ENCODE assay signal across 9 cellular contexts in genomic region chr14:104117341-104118005, GRCh38. TPM values are rescaled to one million over a fixed set of nuclear protein-coding genes. Genes with fewer than 3 reads are reported as not detected.
DNase-seq lines count a peak whose midpoint lies in the region; ATAC-seq, FAIRE-seq and TF ChIP-seq lines count a peak whose summit lies in the region.
"Had no signal": no experiment of that assay in that cellular context is flagged by ENCODE, and none has a peak within 500 bp of the region (broad histone marks: within the 10 kb centered on the region; RNA-seq: fewer than 3 reads in every experiment).

No MANE protein-coding gene starts in this region.

- no peaks in the 10 kb centered on the region for H3K79me1 ChIP-seq in H1 (ENCODE audit: low read depth, low read length)
- no peaks in the 10 kb centered on the region for H3K79me1 ChIP-seq in mesendoderm (ENCODE audit: low read length)

- H3K27me3 Mint-ChIP-seq in natural killer cell treated with Interleukin-12 subunit alpha and Interleukin-12 subunit beta and Interleukin-15 and Interleukin-18, amount 100 ng/mL, for 72 hours, result peaks cover 6 to 14% of the 10 kb centered on the region in 2 donors
- peaks cover 9 to 16% of the 10 kb centered on the region in 2 donors for H3K27me3 Mint-ChIP-seq in natural killer cell (ENCODE audit: low read depth in 2 of 2)

- no peaks in the 10 kb centered on the region for H3K9me3 ChIP-seq in H1 (ENCODE audit: insufficient read depth in 2 of 2, low read depth in 1 of 2, low read length in 1 of 2)
- no peaks in the 10 kb centered on the region for H3K9me3 ChIP-seq in upper lobe of right lung

- H3K27ac Mint-ChIP-seq in natural killer cell treated with Interleukin-12 subunit alpha and Interleukin-12 subunit beta and Interleukin-15 and Interleukin-18, amount 100 ng/mL, for 72 hours, result no peak overlapping the region
- H3K27ac Mint-ChIP-seq in natural killer cell, result no peak overlapping the region

- no peak overlapping the region for H4K91ac ChIP-seq in H1 (replicated peaks; ENCODE audit: insufficient read length, low read length)

- H2AK5ac ChIP-seq in H1 (ENCODE audit: low read depth, low read length) (no peak overlapping the region), mesendoderm (ENCODE audit: low read length) (no peak overlapping the region)

- POLR2A ChIA-PET in H1 (lab: Charles Lee; ENCODE audit: partially characterized antibody), result interaction anchor here (1.1 kb wide), 1 partner anchor 13 kb away, joined by 4 read pairs; no protein-coding TSS in a partner anchor

- no peak overlapping the region for H3K14ac ChIP-seq in H1 (ENCODE audit: insufficient read length)

- H2BK12ac ChIP-seq in H1 (ENCODE audit: low read depth, low read length), result no peak overlapping the region

- H3K4me2 ChIP-seq in H1 (ENCODE audit: insufficient read depth in 1 of 2, low read depth in 2 of 2, low read length in 2 of 2) (peak overlapping the region; percentile 52 to 81), mesendoderm (ENCODE audit: low read length) (peak overlapping the region; percentile 2)

- H3K4me1 ChIP-seq in H1 (replicated peaks in 1 of 4; ENCODE audit: control insufficient read depth in 3 of 4, insufficient read depth in 4 of 4, low read length in 3 of 4) (peaks cover 0 to 11% (median 3%) of the 10 kb centered on the region in 4 experiments; a peak in 6 of 7 replicates), mesendoderm (ENCODE audit: control insufficient read depth, low read depth, low read length) (no peaks in the 10 kb centered on the region), upper lobe of right lung (no peaks in the 10 kb centered on the region)

- intact Hi-C loops in natural killer cell (cut with micrococcal nuclease), result no loop called here
- intact Hi-C loops in upper lobe of right lung (cut with DNase I), result no loop called here

- no peaks in the 10 kb centered on the region; a peak in 1 of 8 replicates for H3K36me3 ChIP-seq in H1 (ENCODE audit: control insufficient read depth in 2 of 4, insufficient read depth in 4 of 4, low read length in 3 of 4)
- no peaks in the 10 kb centered on the region for H3K36me3 ChIP-seq in mesendoderm (ENCODE audit: control insufficient read depth, insufficient read depth, low read length)
- no peaks in the 10 kb centered on the region for H3K36me3 ChIP-seq in upper lobe of right lung

- H3K56ac ChIP-seq in H1 (replicated peaks; ENCODE audit: insufficient read length, low read depth, low read length), result no peak overlapping the region
- no peak overlapping the region for H3K56ac ChIP-seq in mesendoderm (ENCODE audit: low read length)

- H3K36me3 Mint-ChIP-seq in natural killer cell treated with Interleukin-12 subunit alpha and Interleukin-12 subunit beta and Interleukin-15 and Interleukin-18, amount 100 ng/mL, for 72 hours, result no peaks in the 10 kb centered on the region
- H3K36me3 Mint-ChIP-seq in natural killer cell, result no peaks in the 10 kb centered on the region

- H2AFZ ChIP-seq in H1 (ENCODE audit: low read length), result no peak overlapping the region; the same call in 1 of the 2 replicates

- H3K23ac ChIP-seq in H1 (ENCODE audit: insufficient read length), result no peak overlapping the region
- no peak overlapping the region for H3K23ac ChIP-seq in mesendoderm (ENCODE audit: low read length)

- DNase-seq in natural killer cell treated with Interleukin-12 subunit alpha and Interleukin-12 subunit beta and Interleukin-15 and Interleukin-18, amount 100 ng/mL, for 72 hours (ENCODE audit: low spot score), result peak; percentile 54
- no peak for DNase-seq in natural killer cell
- DNase-seq in H1 (ENCODE audit: low read depth in 1 of 2, low spot score in 2 of 2), result no peak
- DNase-seq in mesendoderm, result no peak
- peak; percentile 70 for DNase-seq in upper lobe of right lung
- no peak for DNase-seq in mesenteric fat pad (ENCODE audit: low spot score)
- no peak for DNase-seq in OCI-M2 (lab: John Stamatoyannopoulos, UW; ENCODE audit: unreplicated experiment)
- DNase-seq: hippocampal formation had no signal

- H4K5ac ChIP-seq in H1 (ENCODE audit: insufficient read length, low read depth, low read length) (no peak overlapping the region), mesendoderm (ENCODE audit: low read length) (no peak overlapping the region)

- ATAC-seq in natural killer cell treated with Interleukin-12 subunit alpha and Interleukin-12 subunit beta and Interleukin-15 and Interleukin-18, amount 100 ng/mL, for 72 hours, result no peak
- ATAC-seq in natural killer cell, result no peak
- peak; percentile 4 for ATAC-seq in upper lobe of right lung
- no peak for ATAC-seq in HG02938 (IDR thresholded peaks at IDR 0.05; ENCODE audit: unreplicated experiment)

- peak overlapping the region; percentile 23 for H3K4ac ChIP-seq in H1 (replicated peaks; ENCODE audit: insufficient read length, low read depth, low read length)
- H3K4ac ChIP-seq in mesendoderm (ENCODE audit: low read depth, low read length), result no peak overlapping the region

- WGBS in H1 (ENCODE audit: extremely low coverage in 1 of 2, insufficient coverage in 1 of 2, insufficient read length in 1 of 2, insufficient replicate concordance in 2 of 2, low coverage in 1 of 2, low lambda C conversion rate in 2 of 2, missing lambda C conversion rate in 1 of 2), 2 experiments, result 20% methylated on average over 59 of the region's 71 CpGs; no CpG with 5 or more reads in 1 of the 2 experiments
- WGBS in mesendoderm (ENCODE audit: extremely low coverage, insufficient coverage, low lambda C conversion rate), result no CpG with 5 or more reads among the region's 71 CpGs

- no peak overlapping the region for H2BK20ac ChIP-seq in H1 (ENCODE audit: low read length)

- H3K4me3 ChIP-seq in H1 (ENCODE audit: extremely low read depth in 1 of 4, insufficient read depth in 2 of 4, low read depth in 3 of 4, low read length in 4 of 4), result peak overlapping the region; percentile 23 to 62 (median 28); a peak in 7 of 8 replicates
- no peak overlapping the region for H3K4me3 ChIP-seq in mesendoderm (ENCODE audit: low read length)
- H3K4me3 ChIP-seq in upper lobe of right lung, result peak overlapping the region; percentile 43

- no peak for TF ChIP-seq EP300 in H1 (IDR thresholded peaks at IDR 0.05; ENCODE audit: borderline replicate concordance in 1 of 2, low read depth in 2 of 2, low read length in 2 of 2)

- no peaks in the 10 kb centered on the region for H3K9me3 Mint-ChIP-seq in natural killer cell treated with Interleukin-12 subunit alpha and Interleukin-12 subunit beta and Interleukin-15 and Interleukin-18, amount 100 ng/mL, for 72 hours
- no peaks in the 10 kb centered on the region for H3K9me3 Mint-ChIP-seq in natural killer cell

- TF ChIP-seq RAD21 in H1 (IDR thresholded peaks at IDR 0.05 in 1 of 2, conservative IDR thresholded peaks at IDR 0.05 in 1 of 2; ENCODE audit: low read depth in 2 of 2, low read length in 2 of 2), result no peak

- CTCF ChIA-PET in H1 (lab: Charles Lee; ENCODE audit: partially characterized antibody), result interaction anchor here (1.0 to 3.8 kb wide), 4 partner anchors 14 to 447 kb away, joined by 3 to 18 read pairs (median 6); no protein-coding TSS in a partner anchor

- H2BK5ac ChIP-seq in H1 (ENCODE audit: low read depth, low read length), result no peak overlapping the region
- H2BK5ac ChIP-seq in mesendoderm (ENCODE audit: low read length), result no peak overlapping the region

- H3K4me3 Mint-ChIP-seq in natural killer cell treated with Interleukin-12 subunit alpha and Interleukin-12 subunit beta and Interleukin-15 and Interleukin-18, amount 100 ng/mL, for 72 hours, result no peak overlapping the region
- H3K4me3 Mint-ChIP-seq in natural killer cell, result no peak overlapping the region

- TF ChIP-seq CTCF in natural killer cell (IDR thresholded peaks at IDR 0.05) (no peak), H1 (IDR thresholded peaks at IDR 0.05; ENCODE audit: control extremely low read depth in 1 of 3, insufficient read depth in 1 of 3, low read depth in 1 of 3, low read length in 3 of 3) (no peak), upper lobe of right lung (IDR thresholded peaks at IDR 0.05) (no peak)

- H3K27ac ChIP-seq in H1 (ENCODE audit: low read depth, low read length), result no peak overlapping the region
- H3K27ac ChIP-seq in mesendoderm (ENCODE audit: low read depth, low read length), result no peak overlapping the region
- peak overlapping the region; percentile 72 for H3K27ac ChIP-seq in upper lobe of right lung

- no peak overlapping the region; the same call in 1 of the 2 replicates for H3K18ac ChIP-seq in H1 (ENCODE audit: extremely low read depth, low read length)
- H3K18ac ChIP-seq in mesendoderm (ENCODE audit: low read length), result no peak overlapping the region

- FAIRE-seq in H1 (lab: Jason Lieb, UNC), result no peak

- H3K27me3 ChIP-seq in H1 (replicated peaks in 1 of 4; ENCODE audit: control insufficient read depth in 3 of 4, extremely low read depth in 1 of 4, insufficient read depth in 3 of 4, low read length in 3 of 4), result peaks cover 17 to 39% (median 29%) of the 10 kb centered on the region in 4 experiments
- peaks cover 10% of the 10 kb centered on the region for H3K27me3 ChIP-seq in mesendoderm (ENCODE audit: insufficient read depth, low read length, poor library complexity)
- peaks cover 43% of the 10 kb centered on the region for H3K27me3 ChIP-seq in upper lobe of right lung

- H3K9ac ChIP-seq in H1 (replicated peaks in 1 of 4; ENCODE audit: extremely low read depth in 1 of 4, low read depth in 3 of 4, low read length in 3 of 4) (no peak overlapping the region; a peak in 1 of 7 replicates), mesendoderm (ENCODE audit: low read length) (peak overlapping the region; percentile 45)

- H3K79me2 ChIP-seq in H1 (ENCODE audit: control insufficient read depth in 1 of 2, insufficient read depth in 2 of 2, low read length in 2 of 2) (no peaks in the 10 kb centered on the region), mesendoderm (ENCODE audit: control insufficient read depth, insufficient read depth, low read length) (no peaks in the 10 kb centered on the region)

- H4K8ac ChIP-seq in H1 (ENCODE audit: extremely low read depth, insufficient read depth, low read length), result peak overlapping the region; percentile 68; the same call in 1 of the 2 replicates
- no peak overlapping the region for H4K8ac ChIP-seq in mesendoderm (ENCODE audit: low read depth, low read length)

- peaks cover 0 to 3% of the 10 kb centered on the region in 2 experiments for H4K20me1 ChIP-seq in H1 (replicated peaks in 1 of 2; ENCODE audit: control insufficient read depth in 1 of 2, insufficient read depth in 2 of 2, low read length in 2 of 2)

- H2BK15ac ChIP-seq in H1 (ENCODE audit: low read length) (no peak overlapping the region; the same call in 1 of the 2 replicates), mesendoderm (replicated peaks; ENCODE audit: low read depth) (no peak overlapping the region)

- H2BK120ac ChIP-seq in H1 (replicated peaks; ENCODE audit: low read depth, low read length) (no peak overlapping the region), mesendoderm (ENCODE audit: low read depth, low read length) (no peak overlapping the region)

- H3K23me2 ChIP-seq in H1 (ENCODE audit: low read depth, low read length), result peaks cover 12% of the 10 kb centered on the region; the same call in 1 of the 2 replicates

- no peaks in the 10 kb centered on the region for H3K4me1 Mint-ChIP-seq in natural killer cell treated with Interleukin-12 subunit alpha and Interleukin-12 subunit beta and Interleukin-15 and Interleukin-18, amount 100 ng/mL, for 72 hours (ENCODE audit: low read depth in 2 of 2)
- H3K4me1 Mint-ChIP-seq in natural killer cell, result no peaks in the 10 kb centered on the region

- no peak for TF ChIP-seq POLR2A in H1 (IDR thresholded peaks at IDR 0.05; ENCODE audit: control extremely low read depth in 1 of 2, low read depth in 2 of 2, low read length in 2 of 2)

RNA-seq across cellular contexts. Expression of gene KIF26A, which starts 20.9 kb away (rescaled TPM):
- not detected for total RNA-seq in natural killer cell treated with Interleukin-12 subunit alpha and Interleukin-12 subunit beta and Interleukin-15 and Interleukin-18, amount 100 ng/mL, for 72 hours
- total RNA-seq in natural killer cell (not detected), upper lobe of right lung (5.9 TPM), mesenteric fat pad (3.2 TPM)
- total RNA-seq in H1 (2021; fragmentation: NEBNext Ultra II Directional; extraction: Animal tissue kit (Norgen Biotek cat#: 25700)), result 41.6 and 42.3 TPM in 2 replicates
- polyA plus RNA-seq in H1 (2011; rRNA removed), result 11.5 and 25.9 TPM in 2 replicates
- 18.3 TPM for polyA plus RNA-seq in H1 (2011; cell fraction: cytosol; rRNA removed)
- 49.7 TPM for polyA plus RNA-seq in H1 (2011; cell fraction: nucleus; rRNA removed)
- polyA plus RNA-seq in H1 (2012, experiment 1 of 2), result 14.7 to 22.6 TPM (median 20.0 TPM) in 4 replicates
- polyA plus RNA-seq in H1 (2012, experiment 2 of 2), result 16.2 TPM
- polyA plus RNA-seq in H1 (2013, experiment 1 of 2), result 13.6 TPM
- polyA plus RNA-seq in H1 (2013, experiment 2 of 2), result 12.8 TPM
- 2.8 and 6.1 TPM in 2 replicates for polyA minus RNA-seq in H1 (2011; rRNA and poly(A)+ RNA removed)
- polyA minus RNA-seq in H1 (2011; cell fraction: cytosol; rRNA and poly(A)+ RNA removed), result 24.9 TPM
- polyA minus RNA-seq in H1 (2011; cell fraction: nucleus; rRNA and poly(A)+ RNA removed), result 24.4 TPM
- 6.3 TPM for polyA plus RNA-seq in mesendoderm (2013, experiment 1 of 2)
- polyA plus RNA-seq in mesendoderm (2013, experiment 2 of 2), result 6.3 TPM

RNA-seq across cellular contexts. Expression of gene ASPG, which starts 32.0 kb away (rescaled TPM):
- total RNA-seq in natural killer cell treated with Interleukin-12 subunit alpha and Interleukin-12 subunit beta and Interleukin-15 and Interleukin-18, amount 100 ng/mL, for 72 hours, result not detected
- total RNA-seq in natural killer cell (not detected), upper lobe of right lung (5.3 TPM), mesenteric fat pad (1.1 TPM)
- 0.34 and 0.46 TPM in 2 replicates for total RNA-seq in H1 (2021; fragmentation: NEBNext Ultra II Directional; extraction: Animal tissue kit (Norgen Biotek cat#: 25700))
- 0.59 and 0.89 TPM in 2 replicates for polyA plus RNA-seq in H1 (2011; rRNA removed)
- 0.79 TPM for polyA plus RNA-seq in H1 (2011; cell fraction: cytosol; rRNA removed)
- polyA plus RNA-seq in H1 (2011; cell fraction: nucleus; rRNA removed), result 6.4 TPM
- 0.22 to 1.6 TPM (median 1.0 TPM) in 4 replicates for polyA plus RNA-seq in H1 (2012, experiment 1 of 2)
- polyA plus RNA-seq in H1 (2012, experiment 2 of 2), result 0.21 TPM
- polyA plus RNA-seq in H1 (2013, experiment 1 of 2), result 0.36 TPM
- polyA plus RNA-seq in H1 (2013, experiment 2 of 2), result 0.06 TPM
- 0.32 and 1.2 TPM in 2 replicates for polyA minus RNA-seq in H1 (2011; rRNA and poly(A)+ RNA removed)
- polyA minus RNA-seq in H1 (2011; cell fraction: cytosol; rRNA and poly(A)+ RNA removed), result 1.3 TPM
- 2.8 TPM for polyA minus RNA-seq in H1 (2011; cell fraction: nucleus; rRNA and poly(A)+ RNA removed)
- 0.01 TPM for polyA plus RNA-seq in mesendoderm (2013, experiment 1 of 2)
- polyA plus RNA-seq in mesendoderm (2013, experiment 2 of 2), result 0.08 TPM

Comparison
In these comparisons a context has a peak if more than half of its experiments do, and no peak if none do; other contexts are left out.
1. DNase-seq: peak in natural killer cell treated with Interleukin-12 subunit alpha and Interleukin-12 subunit beta and Interleukin-15 and Interleukin-18, amount 100 ng/mL, for 72 hours (single experiment) and upper lobe of right lung (single experiment); none in natural killer cell (single experiment), H1 (0 of 2), mesendoderm (single experiment), mesenteric fat pad (single experiment) and OCI-M2 (single experiment).